In the genomic region with DNA sequence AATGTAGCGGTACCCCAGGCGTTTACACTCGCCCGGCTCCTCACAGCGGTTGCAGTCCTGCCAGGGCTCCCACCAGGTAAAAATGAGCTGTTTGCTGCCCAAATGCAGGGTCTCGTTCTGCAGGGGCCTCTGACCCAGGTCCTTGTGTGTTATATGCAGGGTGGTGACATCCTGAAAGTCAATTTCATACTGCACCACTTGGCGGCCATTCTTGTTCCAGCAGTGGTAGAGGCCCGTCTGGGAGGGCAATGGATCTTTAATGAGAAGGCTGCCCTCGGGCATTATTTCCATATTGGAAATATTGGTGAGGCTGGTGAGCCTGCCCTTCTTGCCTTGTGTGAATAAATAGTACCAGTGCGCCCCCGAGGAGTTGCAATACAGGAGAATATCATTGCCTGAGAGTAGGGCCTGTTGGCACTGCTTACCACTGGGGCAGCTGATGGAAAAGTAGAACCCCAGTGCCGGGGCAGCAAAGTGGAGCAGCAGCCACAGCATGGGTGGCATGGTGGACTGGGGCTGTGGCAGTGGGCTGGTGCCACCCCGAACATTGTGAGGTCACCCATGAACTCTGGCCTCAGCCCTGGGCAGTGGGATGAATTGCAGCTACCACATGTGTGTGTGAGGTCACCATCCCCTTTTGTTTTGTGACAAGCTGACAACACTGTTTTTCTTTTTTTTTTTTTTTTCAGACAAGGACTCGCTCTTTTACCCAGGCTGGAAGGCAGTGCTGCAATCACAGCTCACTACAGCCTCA, we compare ENCODE assay signal across 26 cellular contexts. TPM values are rescaled to one million over a fixed set of nuclear protein-coding genes. Genes with fewer than 3 reads are reported as not detected.
DNase-seq lines count a peak whose midpoint lies in the region; ATAC-seq, FAIRE-seq and TF ChIP-seq lines count a peak whose summit lies in the region.
"Had no signal": no experiment of that assay in that cellular context is flagged by ENCODE, and none has a peak within 500 bp of the region (broad histone marks: within the 10 kb centered on the region; RNA-seq: fewer than 3 reads in every experiment).

TSS of gene FAM187B (minus strand) at position 563 of the 754 bp plus-strand sequence. CDS start at position 504, 59 bp downstream.

- H3K4me2 ChIP-seq in K562 (ENCODE audit: insufficient read depth, low read length) = no peak within 1 kb of the TSS

- intact Hi-C loops in K562 (cut with micrococcal nuclease) = no loop called here

- no peak for ATAC-seq in activated naive CD4-positive, alpha-beta T cell treated with anti-CD3 and anti-CD28 coated beads, Interleukin-2, amount 50 U/mL, for 72 hours
- ATAC-seq in K562 = no peak
- ATAC-seq: SK-N-SH treated with all-trans-retinoic acid at 6 μM for 48 hours had no signal

- TF ChIP-seq RAD21 in K562 (CRISPR knock-in tag; conservative IDR thresholded peaks at IDR 0.05 in 1 of 2, IDR thresholded peaks at IDR 0.05 in 1 of 2) = no peak

- H3K4me1 Mint-ChIP-seq in type B pancreatic cell (ENCODE audit: unreplicated experiment) = no peaks in the 10 kb centered on the region

- H3K27me3 ChIP-seq in K562 (ENCODE audit: control insufficient read depth in 2 of 2, insufficient read depth in 2 of 2, low read length in 2 of 2) = 0 out of 5 replicates have a peak, but pooled peaks cover 0 to 3% of the 10 kb centered on the region in 2 experiments
- H3K27me3 ChIP-seq: esophagus squamous epithelium had no signal

- no peaks in the 10 kb centered on the region for H3K27me3 Mint-ChIP-seq in type B pancreatic cell
- H3K27me3 Mint-ChIP-seq: CD4-positive, alpha-beta T cell had no signal

- H3K4me3 ChIP-seq in K562 = no peak within 1 kb of the TSS
- H3K4me3 ChIP-seq: esophagus squamous epithelium, stomach had no signal

- H3K36me3 Mint-ChIP-seq in activated naive CD4-positive, alpha-beta T cell treated with anti-CD3 and anti-CD28 coated beads, Interleukin-2, amount 50 U/mL, for 72 hours = no peaks in the 10 kb centered on the region
- no peaks in the 10 kb centered on the region for H3K36me3 Mint-ChIP-seq in type B pancreatic cell

- H3K9me1 ChIP-seq in K562 (ENCODE audit: control insufficient read depth, insufficient read depth, low read length) = no peaks in the 10 kb centered on the region

- in situ Hi-C loops in K562 (cut with MboI) = no loop called here

- no peaks in the 10 kb centered on the region for H3K79me2 ChIP-seq in K562 (ENCODE audit: control insufficient read depth, insufficient read depth, low read length)

- no peak within 1 kb of the TSS for H3K27ac ChIP-seq in K562 (ENCODE audit: extremely low read depth, low read depth, low read length)
- H3K27ac ChIP-seq: esophagus squamous epithelium, stomach had no signal

- peak within 1 kb of the TSS in 1 of 2 experiments; percentile 71; a peak in 2 of 4 replicates for H3K9ac ChIP-seq in K562 (ENCODE audit: insufficient read depth in 1 of 2, low read depth in 2 of 2, low read length in 2 of 2)

- POLR2A ChIA-PET in K562 (lab: Yijun Ruan, JAX) = no interaction called here

- 61% methylated on average over 9 of the region's 14 CpGs for WGBS in K562 (ENCODE audit: insufficient coverage, low coverage, missing lambda C conversion rate)

- no TSS peak for BruUV-seq in K562 (replicated peaks; lab: Mats Ljungman, UMichigan)

- TF ChIP-seq CTCF in K562 (IDR thresholded peaks at IDR 0.05 in 2 of 3, conservative IDR thresholded peaks at IDR 0.05 in 1 of 3; ENCODE audit: insufficient read depth in 2 of 3, low read depth in 1 of 3, low read length in 3 of 3) (no peak), type B pancreatic cell (conservative IDR thresholded peaks at IDR 0.05) (no peak)

- CTCF ChIA-PET in K562 (lab: Yijun Ruan, JAX; ENCODE audit: low intra/inter-chr PET ratio) = no interaction called here

- no peaks in the 10 kb centered on the region for H3K9me3 Mint-ChIP-seq in activated naive CD4-positive, alpha-beta T cell treated with anti-CD3 and anti-CD28 coated beads, Interleukin-2, amount 50 U/mL, for 72 hours
- H3K9me3 Mint-ChIP-seq in type B pancreatic cell = no peaks in the 10 kb centered on the region
- H3K9me3 Mint-ChIP-seq: CD4-positive, alpha-beta T cell had no signal

- H3K27ac Mint-ChIP-seq in activated naive CD4-positive, alpha-beta T cell treated with anti-CD3 and anti-CD28 coated beads, Interleukin-2, amount 50 U/mL, for 72 hours = peak within 1 kb of the TSS; percentile 48
- no peak within 1 kb of the TSS for H3K27ac Mint-ChIP-seq in type B pancreatic cell
- H3K27ac Mint-ChIP-seq: CD4-positive, alpha-beta T cell had no signal

- H3K9me3 ChIP-seq in K562 (replicated peaks; ENCODE audit: control insufficient read depth, insufficient read depth, low read depth, low read length) = peaks cover 1% of the 10 kb centered on the region; the same call in 1 of the 2 replicates
- H3K9me3 ChIP-seq: esophagus squamous epithelium, stomach had no signal

- H4K20me1 ChIP-seq in K562 (replicated peaks; ENCODE audit: control insufficient read depth, insufficient read depth, low read length) = no peaks in the 10 kb centered on the region

- FAIRE-seq in K562 (lab: Jason Lieb, UNC) = no peak
- FAIRE-seq in H54 (lab: Jason Lieb, UNC) = no peak
- FAIRE-seq: GM12892 had no signal

- TF ChIP-seq POLR2A in K562 (conservative IDR thresholded peaks at IDR 0.05) (no peak), H54 (IDR thresholded peaks at IDR 0.05; ENCODE audit: low read depth, low read length) (no peak)

- no peaks in the 10 kb centered on the region for H3K36me3 ChIP-seq in K562 (ENCODE audit: control insufficient read depth, insufficient read depth, low read length)
- H3K36me3 ChIP-seq: esophagus squamous epithelium, stomach had no signal

- DNase-seq in activated naive CD4-positive, alpha-beta T cell treated with anti-CD3 and anti-CD28 coated beads, Interleukin-2, amount 50 U/mL, for 72 hours (ENCODE audit: low spot score in 2 of 2) = peak in 1 of 2 donors; percentile 25
- DNase-seq in activated naive CD4-positive, alpha-beta T cell (lab: John Stamatoyannopoulos, UW) = no peak
- DNase-seq in K562 (ENCODE audit: extremely low read depth in 1 of 4, low spot score in 3 of 4) (no peak), mesenteric fat pad (ENCODE audit: low spot score) (peak; percentile 75), type B pancreatic cell (ENCODE audit: extremely low spot score, unreplicated experiment) (peak; percentile 27), H54 (ENCODE audit: insufficient read length, low spot score) (no peak), germinal center (ENCODE audit: low spot score) (no peak), AML-193 (lab: John Stamatoyannopoulos, UW) (no peak)
- DNase-seq: ACHN; activated gamma-delta T cell; aorta; CD4-positive, alpha-beta T cell; DMS153; effector memory CD4-positive, alpha-beta T cell; esophagus squamous epithelium; Karpas-422; NCI-H1048; NCI-H2081; NCI-H446 treated with DMSO at 0.1 percent for 48 hours; RPMI8226; stomach had no signal

- 0 out of 2 replicates have a peak within 1 kb of the TSS, but pooled peaks have one; percentile 22 for H2AFZ ChIP-seq in K562 (ENCODE audit: low read depth, low read length)

- H3K4me3 Mint-ChIP-seq in type B pancreatic cell = no peak within 1 kb of the TSS
- H3K4me3 Mint-ChIP-seq: CD4-positive, alpha-beta T cell had no signal

- no peak for TF ChIP-seq EP300 in K562 (IDR thresholded peaks at IDR 0.05; ENCODE audit: low read length)

- H3K4me1 ChIP-seq in K562 (replicated peaks in 1 of 2; ENCODE audit: control insufficient read depth in 2 of 2, insufficient read depth in 2 of 2, low read length in 2 of 2) = peaks cover 16 to 28% of the 10 kb centered on the region in 2 experiments

TF ChIP-seq in K562, 482 proteins besides CTCF, POLR2A, EP300 and RAD21 (continues in another document):
- TF ChIP-seq ZNF785 (CRISPR knock-in tag; IDR thresholded peaks at IDR 0.05) (no peak), MEF2A (IDR thresholded peaks at IDR 0.05; ENCODE audit: control insufficient read depth, low read depth, low read length) (peak; percentile 31; the same call in 1 of the 2 replicates), ZNF232 (CRISPR knock-in tag; IDR thresholded peaks at IDR 0.05) (no peak), KLF1 (tag; IDR thresholded peaks at IDR 0.05) (no peak)
- TF ChIP-seq, protein P1, sequence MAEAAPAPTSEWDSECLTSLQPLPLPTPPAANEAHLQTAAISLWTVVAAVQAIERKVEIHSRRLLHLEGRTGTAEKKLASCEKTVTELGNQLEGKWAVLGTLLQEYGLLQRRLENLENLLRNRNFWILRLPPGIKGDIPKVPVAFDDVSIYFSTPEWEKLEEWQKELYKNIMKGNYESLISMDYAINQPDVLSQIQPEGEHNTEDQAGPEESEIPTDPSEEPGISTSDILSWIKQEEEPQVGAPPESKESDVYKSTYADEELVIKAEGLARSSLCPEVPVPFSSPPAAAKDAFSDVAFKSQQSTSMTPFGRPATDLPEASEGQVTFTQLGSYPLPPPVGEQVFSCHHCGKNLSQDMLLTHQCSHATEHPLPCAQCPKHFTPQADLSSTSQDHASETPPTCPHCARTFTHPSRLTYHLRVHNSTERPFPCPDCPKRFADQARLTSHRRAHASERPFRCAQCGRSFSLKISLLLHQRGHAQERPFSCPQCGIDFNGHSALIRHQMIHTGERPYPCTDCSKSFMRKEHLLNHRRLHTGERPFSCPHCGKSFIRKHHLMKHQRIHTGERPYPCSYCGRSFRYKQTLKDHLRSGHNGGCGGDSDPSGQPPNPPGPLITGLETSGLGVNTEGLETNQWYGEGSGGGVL (CRISPR knock-in tag; IDR thresholded peaks at IDR 0.05) = no peak

RNA-seq across cellular contexts. Expression of gene FAM187B, which starts in this region (rescaled TPM):
- total RNA-seq in activated naive CD4-positive, alpha-beta T cell treated with anti-CD3 and anti-CD28 coated beads, Interleukin-2, amount 50 U/mL, for 72 hours = not detected
- 0.25 TPM in 1 of 2 replicates, not detected in the other for total RNA-seq in K562 (2011; cell fraction: chromatin; rRNA removed; ENCODE audit: low replicate concordance)
- total RNA-seq in K562 (2011; cell fraction: nucleolus; rRNA removed) = not detected in 2 replicates
- total RNA-seq in K562 (2011; cell fraction: nucleoplasm; rRNA removed) = not detected in 2 replicates
- total RNA-seq in K562 (2014; rRNA removed) (0.09 TPM in 1 of 2 replicates, not detected in the other), K562 (2014; rRNA removed; fragmentation: Illumina TruSeq; extraction: Trizol) (not detected in 2 replicates), K562 (2015; rRNA removed; fragmentation: Illumina TruSeq; extraction: Trizol) (not detected in 2 replicates), K562 (2021) (not detected in 2 replicates), mesenteric fat pad (not detected), type B pancreatic cell (ENCODE audit: low replicate concordance) (not detected in 2 replicates)
- polyA plus RNA-seq in K562 (2011; rRNA removed) (not detected in 2 replicates), K562 (2014; fragmentation: Illumina TruSeq; extraction: Trizol) (not detected in 2 replicates), K562 (2014; fragmentation: Nextera tagmentation; extraction: Ambion mirVana) (under 1 TPM in 1 of 2 experiments, not detected in 1; 0.04 TPM), K562 (2014; rRNA removed) (not detected in 2 replicates)
- polyA plus RNA-seq in K562 (2011; cell fraction: cytosol; rRNA removed) = 0.07 TPM in 1 of 2 replicates, not detected in the other
- 0.10 TPM in 1 of 2 replicates, not detected in the other for polyA plus RNA-seq in K562 (2011; cell fraction: nucleus; rRNA removed)
- polyA plus RNA-seq in K562 (2012) = not detected in 2 replicates
- not detected in 2 replicates for polyA minus RNA-seq in K562 (2011; rRNA and poly(A)+ RNA removed)
- polyA minus RNA-seq in K562 (2011; cell fraction: cytosol; rRNA and poly(A)+ RNA removed) = not detected in 2 replicates
- polyA minus RNA-seq in K562 (2011; cell fraction: nucleus; rRNA and poly(A)+ RNA removed) = not detected in 2 replicates
- total RNA-seq: aorta; CD4-positive, alpha-beta T cell; esophagus squamous epithelium; glomerular endothelial cell; lower leg skin; osteocyte; stomach had no signal
- polyA plus RNA-seq: aorta had no signal

Comparison
In these comparisons a context has a peak if more than half of its experiments do, and no peak if none do; other contexts are left out.
1. Peak in DNase-seq in mesenteric fat pad; RNA of the gene not detected or under 1 TPM.
2. Peak in DNase-seq in type B pancreatic cell; RNA of the gene not detected or under 1 TPM.